ENCODE assay signal across 1 cellular context in the genomic region with DNA sequence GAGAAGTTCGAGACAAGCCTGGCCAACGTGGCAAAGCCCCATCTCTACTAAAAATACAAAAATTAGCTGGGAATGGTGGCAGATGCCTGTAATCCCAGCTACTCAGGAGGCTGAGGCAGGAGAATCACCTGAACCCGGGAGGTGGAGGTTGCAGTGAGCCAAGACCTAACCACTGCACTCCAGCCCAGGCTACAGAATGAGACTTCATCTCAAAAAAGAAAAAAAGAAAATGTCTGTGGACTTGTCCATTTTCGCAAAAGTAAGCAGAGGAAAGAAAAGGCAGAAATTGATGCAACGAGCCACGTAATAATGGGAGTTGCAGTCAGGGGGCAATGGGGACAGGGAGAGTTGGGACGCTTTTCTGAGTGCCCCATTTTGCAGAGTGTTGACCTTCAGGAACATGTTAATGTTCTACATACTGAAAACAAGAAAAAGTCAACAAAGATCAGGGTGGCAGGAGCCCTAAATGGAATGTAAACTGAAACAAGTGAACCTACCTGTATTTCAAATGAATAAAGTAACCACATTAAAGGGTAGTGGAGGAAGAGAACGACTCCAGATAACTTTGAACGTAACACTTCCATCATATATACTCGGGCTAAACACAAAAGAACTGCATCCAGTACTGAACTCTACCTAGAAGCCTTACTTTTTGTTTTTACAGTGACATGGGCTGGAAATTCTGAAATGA.
A peak's percentile ranks its signal among the peaks of the same experiment; 100 is the strongest.
TF ChIP-seq lines count a peak whose summit lies in the region.

No MANE protein-coding gene starts in this region.

TF ChIP-seq in HepG2, 621 proteins besides CTCF, POLR2A, EP300 and RAD21 (continued from another document and continues in another):
- TF ChIP-seq, protein P1, sequence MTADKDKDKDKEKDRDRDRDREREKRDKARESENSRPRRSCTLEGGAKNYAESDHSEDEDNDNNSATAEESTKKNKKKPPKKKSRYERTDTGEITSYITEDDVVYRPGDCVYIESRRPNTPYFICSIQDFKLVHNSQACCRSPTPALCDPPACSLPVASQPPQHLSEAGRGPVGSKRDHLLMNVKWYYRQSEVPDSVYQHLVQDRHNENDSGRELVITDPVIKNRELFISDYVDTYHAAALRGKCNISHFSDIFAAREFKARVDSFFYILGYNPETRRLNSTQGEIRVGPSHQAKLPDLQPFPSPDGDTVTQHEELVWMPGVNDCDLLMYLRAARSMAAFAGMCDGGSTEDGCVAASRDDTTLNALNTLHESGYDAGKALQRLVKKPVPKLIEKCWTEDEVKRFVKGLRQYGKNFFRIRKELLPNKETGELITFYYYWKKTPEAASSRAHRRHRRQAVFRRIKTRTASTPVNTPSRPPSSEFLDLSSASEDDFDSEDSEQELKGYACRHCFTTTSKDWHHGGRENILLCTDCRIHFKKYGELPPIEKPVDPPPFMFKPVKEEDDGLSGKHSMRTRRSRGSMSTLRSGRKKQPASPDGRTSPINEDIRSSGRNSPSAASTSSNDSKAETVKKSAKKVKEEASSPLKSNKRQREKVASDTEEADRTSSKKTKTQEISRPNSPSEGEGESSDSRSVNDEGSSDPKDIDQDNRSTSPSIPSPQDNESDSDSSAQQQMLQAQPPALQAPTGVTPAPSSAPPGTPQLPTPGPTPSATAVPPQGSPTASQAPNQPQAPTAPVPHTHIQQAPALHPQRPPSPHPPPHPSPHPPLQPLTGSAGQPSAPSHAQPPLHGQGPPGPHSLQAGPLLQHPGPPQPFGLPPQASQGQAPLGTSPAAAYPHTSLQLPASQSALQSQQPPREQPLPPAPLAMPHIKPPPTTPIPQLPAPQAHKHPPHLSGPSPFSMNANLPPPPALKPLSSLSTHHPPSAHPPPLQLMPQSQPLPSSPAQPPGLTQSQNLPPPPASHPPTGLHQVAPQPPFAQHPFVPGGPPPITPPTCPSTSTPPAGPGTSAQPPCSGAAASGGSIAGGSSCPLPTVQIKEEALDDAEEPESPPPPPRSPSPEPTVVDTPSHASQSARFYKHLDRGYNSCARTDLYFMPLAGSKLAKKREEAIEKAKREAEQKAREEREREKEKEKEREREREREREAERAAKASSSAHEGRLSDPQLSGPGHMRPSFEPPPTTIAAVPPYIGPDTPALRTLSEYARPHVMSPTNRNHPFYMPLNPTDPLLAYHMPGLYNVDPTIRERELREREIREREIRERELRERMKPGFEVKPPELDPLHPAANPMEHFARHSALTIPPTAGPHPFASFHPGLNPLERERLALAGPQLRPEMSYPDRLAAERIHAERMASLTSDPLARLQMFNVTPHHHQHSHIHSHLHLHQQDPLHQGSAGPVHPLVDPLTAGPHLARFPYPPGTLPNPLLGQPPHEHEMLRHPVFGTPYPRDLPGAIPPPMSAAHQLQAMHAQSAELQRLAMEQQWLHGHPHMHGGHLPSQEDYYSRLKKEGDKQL (CRISPR knock-in tag; IDR thresholded peaks at IDR 0.05; ENCODE audit: low read depth): peak; percentile 98
- TF ChIP-seq, protein P2, sequence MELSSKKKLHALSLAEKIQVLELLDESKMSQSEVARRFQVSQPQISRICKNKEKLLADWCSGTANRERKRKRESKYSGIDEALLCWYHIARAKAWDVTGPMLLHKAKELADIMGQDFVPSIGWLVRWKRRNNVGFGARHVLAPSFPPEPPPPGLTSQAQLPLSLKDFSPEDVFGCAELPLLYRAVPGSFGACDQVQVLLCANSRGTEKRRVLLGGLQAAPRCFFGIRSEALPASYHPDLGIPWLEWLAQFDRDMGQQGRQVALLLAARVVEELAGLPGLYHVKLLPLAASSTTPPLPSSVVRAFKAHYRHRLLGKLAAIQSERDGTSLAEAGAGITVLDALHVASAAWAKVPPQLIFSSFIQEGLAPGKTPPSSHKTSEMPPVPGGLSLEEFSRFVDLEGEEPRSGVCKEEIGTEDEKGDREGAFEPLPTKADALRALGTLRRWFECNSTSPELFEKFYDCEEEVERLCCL (CRISPR knock-in tag; IDR thresholded peaks at IDR 0.05; ENCODE audit: borderline replicate concordance): 0 out of 2 replicates have a peak, but pooled peaks have one; percentile 18
- TF ChIP-seq EHMT2 (IDR thresholded peaks at IDR 0.05; ENCODE audit: borderline replicate concordance, low read depth, low read length): peak; percentile 41; the same call in 1 of the 2 replicates
- TF ChIP-seq, protein P3, sequence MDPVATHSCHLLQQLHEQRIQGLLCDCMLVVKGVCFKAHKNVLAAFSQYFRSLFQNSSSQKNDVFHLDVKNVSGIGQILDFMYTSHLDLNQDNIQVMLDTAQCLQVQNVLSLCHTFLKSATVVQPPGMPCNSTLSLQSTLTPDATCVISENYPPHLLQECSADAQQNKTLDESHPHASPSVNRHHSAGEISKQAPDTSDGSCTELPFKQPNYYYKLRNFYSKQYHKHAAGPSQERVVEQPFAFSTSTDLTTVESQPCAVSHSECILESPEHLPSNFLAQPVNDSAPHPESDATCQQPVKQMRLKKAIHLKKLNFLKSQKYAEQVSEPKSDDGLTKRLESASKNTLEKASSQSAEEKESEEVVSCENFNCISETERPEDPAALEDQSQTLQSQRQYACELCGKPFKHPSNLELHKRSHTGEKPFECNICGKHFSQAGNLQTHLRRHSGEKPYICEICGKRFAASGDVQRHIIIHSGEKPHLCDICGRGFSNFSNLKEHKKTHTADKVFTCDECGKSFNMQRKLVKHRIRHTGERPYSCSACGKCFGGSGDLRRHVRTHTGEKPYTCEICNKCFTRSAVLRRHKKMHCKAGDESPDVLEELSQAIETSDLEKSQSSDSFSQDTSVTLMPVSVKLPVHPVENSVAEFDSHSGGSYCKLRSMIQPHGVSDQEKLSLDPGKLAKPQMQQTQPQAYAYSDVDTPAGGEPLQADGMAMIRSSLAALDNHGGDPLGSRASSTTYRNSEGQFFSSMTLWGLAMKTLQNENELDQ (CRISPR knock-in tag; IDR thresholded peaks at IDR 0.05; ENCODE audit: borderline replicate concordance): no peak
- no peak for TF ChIP-seq CBX5 (CRISPR knock-in tag; IDR thresholded peaks at IDR 0.05; ENCODE audit: borderline replicate concordance)
- peak; percentile 99 for TF ChIP-seq ELF3 (CRISPR knock-in tag; IDR thresholded peaks at IDR 0.05)
- TF ChIP-seq ZNF224 (CRISPR knock-in tag; IDR thresholded peaks at IDR 0.05): peak; percentile 35; the same call in 1 of the 2 replicates
- TF ChIP-seq FOXP1 (IDR thresholded peaks at IDR 0.05): peak; percentile 88
- TF ChIP-seq FOXP1 (CRISPR knock-in tag; IDR thresholded peaks at IDR 0.05): peak; percentile 97
- TF ChIP-seq, protein P4, sequence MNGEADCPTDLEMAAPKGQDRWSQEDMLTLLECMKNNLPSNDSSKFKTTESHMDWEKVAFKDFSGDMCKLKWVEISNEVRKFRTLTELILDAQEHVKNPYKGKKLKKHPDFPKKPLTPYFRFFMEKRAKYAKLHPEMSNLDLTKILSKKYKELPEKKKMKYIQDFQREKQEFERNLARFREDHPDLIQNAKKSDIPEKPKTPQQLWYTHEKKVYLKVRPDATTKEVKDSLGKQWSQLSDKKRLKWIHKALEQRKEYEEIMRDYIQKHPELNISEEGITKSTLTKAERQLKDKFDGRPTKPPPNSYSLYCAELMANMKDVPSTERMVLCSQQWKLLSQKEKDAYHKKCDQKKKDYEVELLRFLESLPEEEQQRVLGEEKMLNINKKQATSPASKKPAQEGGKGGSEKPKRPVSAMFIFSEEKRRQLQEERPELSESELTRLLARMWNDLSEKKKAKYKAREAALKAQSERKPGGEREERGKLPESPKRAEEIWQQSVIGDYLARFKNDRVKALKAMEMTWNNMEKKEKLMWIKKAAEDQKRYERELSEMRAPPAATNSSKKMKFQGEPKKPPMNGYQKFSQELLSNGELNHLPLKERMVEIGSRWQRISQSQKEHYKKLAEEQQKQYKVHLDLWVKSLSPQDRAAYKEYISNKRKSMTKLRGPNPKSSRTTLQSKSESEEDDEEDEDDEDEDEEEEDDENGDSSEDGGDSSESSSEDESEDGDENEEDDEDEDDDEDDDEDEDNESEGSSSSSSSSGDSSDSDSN (CRISPR knock-in tag; IDR thresholded peaks at IDR 0.05): no peak
- TF ChIP-seq, protein P5, sequence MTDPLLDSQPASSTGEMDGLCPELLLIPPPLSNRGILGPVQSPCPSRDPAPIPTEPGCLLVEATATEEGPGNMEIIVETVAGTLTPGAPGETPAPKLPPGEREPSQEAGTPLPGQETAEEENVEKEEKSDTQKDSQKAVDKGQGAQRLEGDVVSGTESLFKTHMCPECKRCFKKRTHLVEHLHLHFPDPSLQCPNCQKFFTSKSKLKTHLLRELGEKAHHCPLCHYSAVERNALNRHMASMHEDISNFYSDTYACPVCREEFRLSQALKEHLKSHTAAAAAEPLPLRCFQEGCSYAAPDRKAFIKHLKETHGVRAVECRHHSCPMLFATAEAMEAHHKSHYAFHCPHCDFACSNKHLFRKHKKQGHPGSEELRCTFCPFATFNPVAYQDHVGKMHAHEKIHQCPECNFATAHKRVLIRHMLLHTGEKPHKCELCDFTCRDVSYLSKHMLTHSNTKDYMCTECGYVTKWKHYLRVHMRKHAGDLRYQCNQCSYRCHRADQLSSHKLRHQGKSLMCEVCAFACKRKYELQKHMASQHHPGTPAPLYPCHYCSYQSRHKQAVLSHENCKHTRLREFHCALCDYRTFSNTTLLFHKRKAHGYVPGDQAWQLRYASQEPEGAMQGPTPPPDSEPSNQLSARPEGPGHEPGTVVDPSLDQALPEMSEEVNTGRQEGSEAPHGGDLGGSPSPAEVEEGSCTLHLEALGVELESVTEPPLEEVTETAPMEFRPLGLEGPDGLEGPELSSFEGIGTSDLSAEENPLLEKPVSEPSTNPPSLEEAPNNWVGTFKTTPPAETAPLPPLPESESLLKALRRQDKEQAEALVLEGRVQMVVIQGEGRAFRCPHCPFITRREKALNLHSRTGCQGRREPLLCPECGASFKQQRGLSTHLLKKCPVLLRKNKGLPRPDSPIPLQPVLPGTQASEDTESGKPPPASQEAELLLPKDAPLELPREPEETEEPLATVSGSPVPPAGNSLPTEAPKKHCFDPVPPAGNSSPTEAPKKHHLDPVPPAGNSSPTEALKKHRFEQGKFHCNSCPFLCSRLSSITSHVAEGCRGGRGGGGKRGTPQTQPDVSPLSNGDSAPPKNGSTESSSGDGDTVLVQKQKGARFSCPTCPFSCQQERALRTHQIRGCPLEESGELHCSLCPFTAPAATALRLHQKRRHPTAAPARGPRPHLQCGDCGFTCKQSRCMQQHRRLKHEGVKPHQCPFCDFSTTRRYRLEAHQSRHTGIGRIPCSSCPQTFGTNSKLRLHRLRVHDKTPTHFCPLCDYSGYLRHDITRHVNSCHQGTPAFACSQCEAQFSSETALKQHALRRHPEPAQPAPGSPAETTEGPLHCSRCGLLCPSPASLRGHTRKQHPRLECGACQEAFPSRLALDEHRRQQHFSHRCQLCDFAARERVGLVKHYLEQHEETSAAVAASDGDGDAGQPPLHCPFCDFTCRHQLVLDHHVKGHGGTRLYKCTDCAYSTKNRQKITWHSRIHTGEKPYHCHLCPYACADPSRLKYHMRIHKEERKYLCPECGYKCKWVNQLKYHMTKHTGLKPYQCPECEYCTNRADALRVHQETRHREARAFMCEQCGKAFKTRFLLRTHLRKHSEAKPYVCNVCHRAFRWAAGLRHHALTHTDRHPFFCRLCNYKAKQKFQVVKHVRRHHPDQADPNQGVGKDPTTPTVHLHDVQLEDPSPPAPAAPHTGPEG (CRISPR knock-in tag; IDR thresholded peaks at IDR 0.05): peak; percentile 76; the same call in 1 of the 2 replicates
- TF ChIP-seq ZMYM2 (CRISPR knock-in tag; IDR thresholded peaks at IDR 0.05): 0 out of 2 replicates have a peak, but pooled peaks have one; percentile 33
- TF ChIP-seq, protein P6, sequence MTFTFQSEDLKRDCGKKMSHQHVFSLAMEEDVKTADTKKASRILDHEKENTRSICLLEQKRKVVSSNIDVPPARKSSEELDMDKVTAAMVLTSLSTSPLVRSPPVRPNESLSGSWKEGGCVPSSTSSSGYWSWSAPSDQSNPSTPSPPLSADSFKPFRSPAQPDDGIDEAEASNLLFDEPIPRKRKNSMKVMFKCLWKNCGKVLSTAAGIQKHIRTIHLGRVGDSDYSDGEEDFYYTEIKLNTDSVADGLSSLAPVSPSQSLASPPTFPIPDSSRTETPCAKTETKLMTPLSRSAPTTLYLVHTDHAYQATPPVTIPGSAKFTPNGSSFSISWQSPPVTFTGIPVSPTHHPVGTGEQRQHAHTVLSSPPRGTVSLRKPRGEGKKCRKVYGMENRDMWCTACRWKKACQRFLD (CRISPR knock-in tag; IDR thresholded peaks at IDR 0.05; ENCODE audit: borderline replicate concordance): no peak
- TF ChIP-seq SMAD9 (CRISPR knock-in tag; IDR thresholded peaks at IDR 0.05): 0 out of 2 replicates have a peak, but pooled peaks have one; percentile 17
- TF ChIP-seq, protein P7, sequence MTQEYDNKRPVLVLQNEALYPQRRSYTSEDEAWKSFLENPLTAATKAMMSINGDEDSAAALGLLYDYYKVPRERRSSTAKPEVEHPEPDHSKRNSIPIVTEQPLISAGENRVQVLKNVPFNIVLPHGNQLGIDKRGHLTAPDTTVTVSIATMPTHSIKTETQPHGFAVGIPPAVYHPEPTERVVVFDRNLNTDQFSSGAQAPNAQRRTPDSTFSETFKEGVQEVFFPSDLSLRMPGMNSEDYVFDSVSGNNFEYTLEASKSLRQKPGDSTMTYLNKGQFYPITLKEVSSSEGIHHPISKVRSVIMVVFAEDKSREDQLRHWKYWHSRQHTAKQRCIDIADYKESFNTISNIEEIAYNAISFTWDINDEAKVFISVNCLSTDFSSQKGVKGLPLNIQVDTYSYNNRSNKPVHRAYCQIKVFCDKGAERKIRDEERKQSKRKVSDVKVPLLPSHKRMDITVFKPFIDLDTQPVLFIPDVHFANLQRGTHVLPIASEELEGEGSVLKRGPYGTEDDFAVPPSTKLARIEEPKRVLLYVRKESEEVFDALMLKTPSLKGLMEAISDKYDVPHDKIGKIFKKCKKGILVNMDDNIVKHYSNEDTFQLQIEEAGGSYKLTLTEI (CRISPR knock-in tag; conservative IDR thresholded peaks at IDR 0.05): no peak
- peak; percentile 96 for TF ChIP-seq HOXA5 (CRISPR knock-in tag; IDR thresholded peaks at IDR 0.05)
- no peak for TF ChIP-seq BORCS8-MEF2B (CRISPR knock-in tag; IDR thresholded peaks at IDR 0.05)
- TF ChIP-seq EZH2 (conservative IDR thresholded peaks at IDR 0.05; ENCODE audit: low read depth, low read length): no peak
- TF ChIP-seq ZNF33B (CRISPR knock-in tag; IDR thresholded peaks at IDR 0.05): no peak
- TF ChIP-seq, protein P8, sequence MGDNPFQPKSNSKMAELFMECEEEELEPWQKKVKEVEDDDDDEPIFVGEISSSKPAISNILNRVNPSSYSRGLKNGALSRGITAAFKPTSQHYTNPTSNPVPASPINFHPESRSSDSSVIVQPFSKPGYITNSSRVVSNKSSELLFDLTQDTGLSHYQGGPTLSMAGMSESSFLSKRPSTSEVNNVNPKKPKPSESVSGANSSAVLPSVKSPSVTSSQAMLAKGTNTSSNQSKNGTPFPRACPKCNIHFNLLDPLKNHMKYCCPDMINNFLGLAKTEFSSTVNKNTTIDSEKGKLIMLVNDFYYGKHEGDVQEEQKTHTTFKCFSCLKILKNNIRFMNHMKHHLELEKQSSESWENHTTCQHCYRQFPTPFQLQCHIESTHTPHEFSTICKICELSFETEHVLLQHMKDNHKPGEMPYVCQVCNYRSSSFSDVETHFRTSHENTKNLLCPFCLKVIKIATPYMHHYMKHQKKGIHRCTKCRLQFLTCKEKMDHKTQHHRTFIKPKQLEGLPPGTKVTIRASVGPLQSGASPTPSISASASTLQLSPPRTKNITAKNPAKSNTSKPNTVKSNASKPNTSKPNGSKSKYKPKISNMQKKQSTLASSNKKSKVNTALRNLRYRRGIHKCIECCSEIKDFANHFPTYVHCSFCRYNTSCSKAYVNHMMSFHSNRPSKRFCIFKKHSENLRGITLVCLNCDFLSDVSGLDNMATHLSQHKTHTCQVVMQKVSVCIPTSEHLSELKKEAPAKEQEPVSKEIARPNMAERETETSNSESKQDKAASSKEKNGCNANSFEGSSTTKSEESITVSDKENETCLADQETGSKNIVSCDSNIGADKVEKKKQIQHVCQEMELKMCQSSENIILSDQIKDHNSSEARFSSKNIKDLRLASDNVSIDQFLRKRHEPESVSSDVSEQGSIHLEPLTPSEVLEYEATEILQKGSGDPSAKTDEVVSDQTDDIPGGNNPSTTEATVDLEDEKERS (CRISPR knock-in tag; IDR thresholded peaks at IDR 0.05): peak; percentile 15; the same call in 1 of the 2 replicates
